1 cellular context compared by ENCODE assay signal in genomic region chr2:57920342-57920939, GRCh38.
TF ChIP-seq lines count a peak whose summit lies in the region.

No MANE protein-coding gene starts in this region.

TF ChIP-seq in SK-N-SH, 30 proteins besides CTCF, POLR2A, EP300 and RAD21 (continued from another document):
- TF ChIP-seq, protein P1, sequence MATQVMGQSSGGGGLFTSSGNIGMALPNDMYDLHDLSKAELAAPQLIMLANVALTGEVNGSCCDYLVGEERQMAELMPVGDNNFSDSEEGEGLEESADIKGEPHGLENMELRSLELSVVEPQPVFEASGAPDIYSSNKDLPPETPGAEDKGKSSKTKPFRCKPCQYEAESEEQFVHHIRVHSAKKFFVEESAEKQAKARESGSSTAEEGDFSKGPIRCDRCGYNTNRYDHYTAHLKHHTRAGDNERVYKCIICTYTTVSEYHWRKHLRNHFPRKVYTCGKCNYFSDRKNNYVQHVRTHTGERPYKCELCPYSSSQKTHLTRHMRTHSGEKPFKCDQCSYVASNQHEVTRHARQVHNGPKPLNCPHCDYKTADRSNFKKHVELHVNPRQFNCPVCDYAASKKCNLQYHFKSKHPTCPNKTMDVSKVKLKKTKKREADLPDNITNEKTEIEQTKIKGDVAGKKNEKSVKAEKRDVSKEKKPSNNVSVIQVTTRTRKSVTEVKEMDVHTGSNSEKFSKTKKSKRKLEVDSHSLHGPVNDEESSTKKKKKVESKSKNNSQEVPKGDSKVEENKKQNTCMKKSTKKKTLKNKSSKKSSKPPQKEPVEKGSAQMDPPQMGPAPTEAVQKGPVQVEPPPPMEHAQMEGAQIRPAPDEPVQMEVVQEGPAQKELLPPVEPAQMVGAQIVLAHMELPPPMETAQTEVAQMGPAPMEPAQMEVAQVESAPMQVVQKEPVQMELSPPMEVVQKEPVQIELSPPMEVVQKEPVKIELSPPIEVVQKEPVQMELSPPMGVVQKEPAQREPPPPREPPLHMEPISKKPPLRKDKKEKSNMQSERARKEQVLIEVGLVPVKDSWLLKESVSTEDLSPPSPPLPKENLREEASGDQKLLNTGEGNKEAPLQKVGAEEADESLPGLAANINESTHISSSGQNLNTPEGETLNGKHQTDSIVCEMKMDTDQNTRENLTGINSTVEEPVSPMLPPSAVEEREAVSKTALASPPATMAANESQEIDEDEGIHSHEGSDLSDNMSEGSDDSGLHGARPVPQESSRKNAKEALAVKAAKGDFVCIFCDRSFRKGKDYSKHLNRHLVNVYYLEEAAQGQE (IDR thresholded peaks at IDR 0.05; ENCODE audit: low read depth, low read length) = no peak
